Comparison of ENCODE assay signal across 9 cellular contexts in the genomic region with DNA sequence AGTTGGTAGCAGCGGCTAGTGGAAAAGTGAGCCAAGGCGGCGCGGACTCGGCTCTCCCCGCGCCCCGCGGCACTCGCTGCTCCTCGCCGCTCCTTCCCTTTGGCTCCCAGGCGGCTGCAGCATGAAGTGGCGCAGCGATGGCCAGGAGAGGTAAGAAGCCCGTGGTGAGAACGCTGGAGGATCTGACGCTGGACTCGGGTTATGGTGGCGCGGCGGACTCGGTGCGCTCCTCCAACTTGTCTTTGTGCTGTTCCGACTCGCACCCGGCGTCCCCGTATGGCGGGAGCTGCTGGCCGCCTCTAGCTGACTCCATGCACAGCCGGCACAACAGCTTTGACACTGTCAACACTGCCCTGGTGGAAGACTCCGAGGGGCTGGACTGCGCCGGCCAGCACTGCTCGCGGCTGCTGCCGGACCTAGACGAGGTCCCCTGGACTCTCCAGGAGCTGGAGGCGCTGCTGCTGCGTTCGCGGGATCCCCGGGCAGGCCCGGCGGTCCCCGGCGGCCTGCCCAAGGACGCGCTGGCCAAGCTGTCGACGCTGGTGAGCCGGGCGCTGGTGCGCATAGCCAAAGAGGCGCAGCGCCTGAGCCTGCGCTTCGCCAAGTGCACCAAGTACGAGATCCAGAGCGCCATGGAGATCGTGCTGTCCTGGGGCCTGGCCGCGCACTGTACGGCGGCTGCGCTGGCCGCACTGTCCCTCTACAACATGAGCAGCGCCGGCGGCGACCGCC.
DNase-seq lines count a peak whose midpoint lies in the region; ATAC-seq, FAIRE-seq and TF ChIP-seq lines count a peak whose summit lies in the region.
"Had no signal": no experiment of that assay in that cellular context is flagged by ENCODE, and none has a peak within 500 bp of the region (broad histone marks: within the 10 kb centered on the region; RNA-seq: fewer than 3 reads in every experiment).

No MANE protein-coding gene starts in this region.

- no peaks in the 10 kb centered on the region for H3K36me3 Mint-ChIP-seq in immature natural killer cell

- H3K27ac ChIP-seq in K562 (ENCODE audit: extremely low read depth, low read depth, low read length) = no peak overlapping the region

- WGBS in K562 (ENCODE audit: insufficient coverage, low coverage, missing lambda C conversion rate) = 61% methylated on average over 43 of the region's 73 CpGs

- H3K36me3 ChIP-seq in NT2/D1 (ENCODE audit: insufficient read depth, insufficient read length, low read length) = no peaks in the 10 kb centered on the region
- H3K36me3 ChIP-seq in K562 (ENCODE audit: control insufficient read depth, insufficient read depth, low read length) = no peaks in the 10 kb centered on the region

- POLR2A ChIA-PET in K562 (lab: Yijun Ruan, JAX) = interaction anchor here (0.7 kb wide), 1 partner anchor 21 kb away, joined by 3 read pairs; no protein-coding TSS in a partner anchor

- H3K27me3 Mint-ChIP-seq in immature natural killer cell (ENCODE audit: low read depth in 3 of 3) = peaks cover 9 to 20% (median 17%) of the 10 kb centered on the region in 3 donors

- H3K4me1 ChIP-seq in NT2/D1 (ENCODE audit: insufficient read depth, insufficient read length) = peaks cover 6% of the 10 kb centered on the region
- peaks cover 0 to 24% of the 10 kb centered on the region in 2 experiments; a peak in 2 of 5 replicates for H3K4me1 ChIP-seq in K562 (replicated peaks in 1 of 2; ENCODE audit: control insufficient read depth in 2 of 2, insufficient read depth in 2 of 2, low read length in 2 of 2)

- TF ChIP-seq EP300 in K562 (IDR thresholded peaks at IDR 0.05; ENCODE audit: low read length) = no peak

- H3K79me2 ChIP-seq in K562 (ENCODE audit: control insufficient read depth, insufficient read depth, low read length) = no peaks in the 10 kb centered on the region

- no peak for TF ChIP-seq POLR2A in K562 (conservative IDR thresholded peaks at IDR 0.05)

- H3K27ac Mint-ChIP-seq in immature natural killer cell = peak overlapping the region in 2 of 6 donors; percentile 12 to 23

- DNase-seq in DMS153 (lab: John Stamatoyannopoulos, UW) (peak; percentile 18), DMS153 treated with DMSO at 0.1 percent for 48 hours (lab: John Stamatoyannopoulos, UW; ENCODE audit: unreplicated experiment) (no peak), NT2/D1 (ENCODE audit: low read depth, low spot score) (no peak), K562 (ENCODE audit: extremely low read depth in 1 of 4, low spot score in 3 of 4) (peak in 1 of 4 experiments; percentile 12), immature natural killer cell (peak in 1 of 3 donors; percentile 21), SHP77 (lab: John Stamatoyannopoulos, UW) (no peak)
- DNase-seq in stimulated activated CD4-positive, alpha-beta T cell treated with anti-CD3 and anti-CD28 coated beads, Interleukin-1b, Interleukin-23, amount 100 ng/mL, for 48 hours = peak; percentile 20

- intact Hi-C loops in K562 (cut with micrococcal nuclease) = loop anchor here (10.0 kb wide), 1 partner anchor 184 kb away; no protein-coding TSS in a partner anchor

- H3K4me1 Mint-ChIP-seq in immature natural killer cell = peaks cover 44 to 50% of the 10 kb centered on the region in 2 donors

- CTCF ChIA-PET in K562 (lab: Yijun Ruan, JAX; ENCODE audit: low intra/inter-chr PET ratio) = no interaction called here

- ATAC-seq in K562 (no peak; the same call in 2 of the 3 replicates), HG03175 (IDR thresholded peaks at IDR 0.05; ENCODE audit: unreplicated experiment) (no peak)

- H3K4me3 Mint-ChIP-seq in immature natural killer cell = peak overlapping the region; percentile 76 to 96 (median 83)

- H3K9ac ChIP-seq in NT2/D1 (ENCODE audit: insufficient read length, low read depth) = peak overlapping the region; percentile 81
- peak overlapping the region in 1 of 2 experiments; percentile 19; a peak in 1 of 4 replicates for H3K9ac ChIP-seq in K562 (ENCODE audit: insufficient read depth in 1 of 2, low read depth in 2 of 2, low read length in 2 of 2)

- no TSS peak for BruUV-seq in K562 (replicated peaks; lab: Mats Ljungman, UMichigan)

- no peaks in the 10 kb centered on the region for H3K9me3 ChIP-seq in NT2/D1 (ENCODE audit: insufficient read depth, low read length)
- H3K9me3 ChIP-seq in K562 (replicated peaks; ENCODE audit: control insufficient read depth, insufficient read depth, low read depth, low read length) = no peaks in the 10 kb centered on the region

- FAIRE-seq in K562 (lab: Jason Lieb, UNC) = no peak
- FAIRE-seq: A204.1 had no signal

- no peak for TF ChIP-seq RAD21 in K562 (CRISPR knock-in tag; conservative IDR thresholded peaks at IDR 0.05 in 1 of 2, IDR thresholded peaks at IDR 0.05 in 1 of 2)

- H3K27me3 ChIP-seq in NT2/D1 (ENCODE audit: insufficient read depth, insufficient read length) (peaks cover 80% of the 10 kb centered on the region), K562 (ENCODE audit: control insufficient read depth in 2 of 2, insufficient read depth in 2 of 2, low read length in 2 of 2) (peaks cover 2 to 34% of the 10 kb centered on the region in 2 experiments; a peak in 4 of 5 replicates)

- peak overlapping the region; percentile 34 for H3K4me2 ChIP-seq in K562 (ENCODE audit: insufficient read depth, low read length)

- no peaks in the 10 kb centered on the region for H3K9me1 ChIP-seq in K562 (ENCODE audit: control insufficient read depth, insufficient read depth, low read length)

- H4K20me1 ChIP-seq in K562 (replicated peaks; ENCODE audit: control insufficient read depth, insufficient read depth, low read length) = no peaks in the 10 kb centered on the region; the same call in 1 of the 2 replicates

- H3K9me3 Mint-ChIP-seq in immature natural killer cell = peaks cover 0 to 3% (median 0%) of the 10 kb centered on the region in 6 donors

- TF ChIP-seq CTCF in K562 (IDR thresholded peaks at IDR 0.05 in 2 of 3, conservative IDR thresholded peaks at IDR 0.05 in 1 of 3; ENCODE audit: insufficient read depth in 2 of 3, low read depth in 1 of 3, low read length in 3 of 3) = no peak

- H3K4me3 ChIP-seq in NT2/D1 (ENCODE audit: insufficient read length, low read depth) (peak overlapping the region; percentile 76), K562 (peak overlapping the region; percentile 35; the same call in 1 of the 2 replicates)

- in situ Hi-C loops in K562 (cut with MboI) = no loop called here

- no peak overlapping the region for H2AFZ ChIP-seq in K562 (ENCODE audit: low read depth, low read length)

TF ChIP-seq in K562, 482 proteins besides CTCF, POLR2A, EP300 and RAD21:
- TF ChIP-seq, protein P1, sequence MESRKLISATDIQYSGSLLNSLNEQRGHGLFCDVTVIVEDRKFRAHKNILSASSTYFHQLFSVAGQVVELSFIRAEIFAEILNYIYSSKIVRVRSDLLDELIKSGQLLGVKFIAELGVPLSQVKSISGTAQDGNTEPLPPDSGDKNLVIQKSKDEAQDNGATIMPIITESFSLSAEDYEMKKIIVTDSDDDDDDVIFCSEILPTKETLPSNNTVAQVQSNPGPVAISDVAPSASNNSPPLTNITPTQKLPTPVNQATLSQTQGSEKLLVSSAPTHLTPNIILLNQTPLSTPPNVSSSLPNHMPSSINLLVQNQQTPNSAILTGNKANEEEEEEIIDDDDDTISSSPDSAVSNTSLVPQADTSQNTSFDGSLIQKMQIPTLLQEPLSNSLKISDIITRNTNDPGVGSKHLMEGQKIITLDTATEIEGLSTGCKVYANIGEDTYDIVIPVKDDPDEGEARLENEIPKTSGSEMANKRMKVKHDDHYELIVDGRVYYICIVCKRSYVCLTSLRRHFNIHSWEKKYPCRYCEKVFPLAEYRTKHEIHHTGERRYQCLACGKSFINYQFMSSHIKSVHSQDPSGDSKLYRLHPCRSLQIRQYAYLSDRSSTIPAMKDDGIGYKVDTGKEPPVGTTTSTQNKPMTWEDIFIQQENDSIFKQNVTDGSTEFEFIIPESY (CRISPR knock-in tag; IDR thresholded peaks at IDR 0.05) = peak; percentile 8; the same call in 1 of the 2 replicates
- TF ChIP-seq, protein P2, sequence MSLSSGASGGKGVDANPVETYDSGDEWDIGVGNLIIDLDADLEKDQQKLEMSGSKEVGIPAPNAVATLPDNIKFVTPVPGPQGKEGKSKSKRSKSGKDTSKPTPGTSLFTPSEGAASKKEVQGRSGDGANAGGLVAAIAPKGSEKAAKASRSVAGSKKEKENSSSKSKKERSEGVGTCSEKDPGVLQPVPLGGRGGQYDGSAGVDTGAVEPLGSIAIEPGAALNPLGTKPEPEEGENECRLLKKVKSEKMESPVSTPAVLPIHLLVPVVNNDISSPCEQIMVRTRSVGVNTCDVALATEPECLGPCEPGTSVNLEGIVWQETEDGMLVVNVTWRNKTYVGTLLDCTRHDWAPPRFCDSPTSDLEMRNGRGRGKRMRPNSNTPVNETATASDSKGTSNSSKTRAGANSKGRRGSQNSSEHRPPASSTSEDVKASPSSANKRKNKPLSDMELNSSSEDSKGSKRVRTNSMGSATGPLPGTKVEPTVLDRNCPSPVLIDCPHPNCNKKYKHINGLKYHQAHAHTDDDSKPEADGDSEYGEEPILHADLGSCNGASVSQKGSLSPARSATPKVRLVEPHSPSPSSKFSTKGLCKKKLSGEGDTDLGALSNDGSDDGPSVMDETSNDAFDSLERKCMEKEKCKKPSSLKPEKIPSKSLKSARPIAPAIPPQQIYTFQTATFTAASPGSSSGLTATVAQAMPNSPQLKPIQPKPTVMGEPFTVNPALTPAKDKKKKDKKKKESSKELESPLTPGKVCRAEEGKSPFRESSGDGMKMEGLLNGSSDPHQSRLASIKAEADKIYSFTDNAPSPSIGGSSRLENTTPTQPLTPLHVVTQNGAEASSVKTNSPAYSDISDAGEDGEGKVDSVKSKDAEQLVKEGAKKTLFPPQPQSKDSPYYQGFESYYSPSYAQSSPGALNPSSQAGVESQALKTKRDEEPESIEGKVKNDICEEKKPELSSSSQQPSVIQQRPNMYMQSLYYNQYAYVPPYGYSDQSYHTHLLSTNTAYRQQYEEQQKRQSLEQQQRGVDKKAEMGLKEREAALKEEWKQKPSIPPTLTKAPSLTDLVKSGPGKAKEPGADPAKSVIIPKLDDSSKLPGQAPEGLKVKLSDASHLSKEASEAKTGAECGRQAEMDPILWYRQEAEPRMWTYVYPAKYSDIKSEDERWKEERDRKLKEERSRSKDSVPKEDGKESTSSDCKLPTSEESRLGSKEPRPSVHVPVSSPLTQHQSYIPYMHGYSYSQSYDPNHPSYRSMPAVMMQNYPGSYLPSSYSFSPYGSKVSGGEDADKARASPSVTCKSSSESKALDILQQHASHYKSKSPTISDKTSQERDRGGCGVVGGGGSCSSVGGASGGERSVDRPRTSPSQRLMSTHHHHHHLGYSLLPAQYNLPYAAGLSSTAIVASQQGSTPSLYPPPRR (CRISPR knock-in tag; IDR thresholded peaks at IDR 0.05; ENCODE audit: borderline replicate concordance) = no peak

Comparison
In these comparisons a context has a peak if more than half of its experiments do, and no peak if none do; other contexts are left out.
1. DNase-seq: peak in DMS153 (single experiment) and stimulated activated CD4-positive, alpha-beta T cell treated with anti-CD3 and anti-CD28 coated beads, Interleukin-1b, Interleukin-23, amount 100 ng/mL, for 48 hours (single experiment); none in DMS153 treated with DMSO at 0.1 percent for 48 hours (single experiment), NT2/D1 (single experiment) and SHP77 (0 of 2).